ENCODE assay signal across 10 cellular contexts in genomic region chr12:124626841-124627502, GRCh38. TPM values are rescaled to one million over a fixed set of nuclear protein-coding genes. Genes with fewer than 3 reads are reported as not detected.
DNase-seq lines count a peak whose midpoint lies in the region; ATAC-seq and TF ChIP-seq lines count a peak whose summit lies in the region.
"Had no signal": no experiment of that assay in that cellular context is flagged by ENCODE, and none has a peak within 500 bp of the region (broad histone marks: within the 10 kb centered on the region; RNA-seq: fewer than 3 reads in every experiment).

No MANE protein-coding gene starts in this region.

- no peak for TF ChIP-seq POLR2A in Peyer's patch (IDR thresholded peaks at IDR 0.05)

- no peak overlapping the region for H3K4me3 Mint-ChIP-seq in osteocyte (ENCODE audit: unreplicated experiment)

- no peak for ATAC-seq in GM19328 (IDR thresholded peaks at IDR 0.05; ENCODE audit: unreplicated experiment)

- peaks cover 0 to 3% (median 0%) of the 10 kb centered on the region in 4 donors for H3K9me3 ChIP-seq in Peyer's patch

- no peaks in the 10 kb centered on the region for H3K36me3 Mint-ChIP-seq in osteocyte (ENCODE audit: unreplicated experiment)

- H3K36me3 ChIP-seq in Peyer's patch = no peaks in the 10 kb centered on the region

- H3K4me1 ChIP-seq in Peyer's patch = peaks cover 0 to 15% (median 3%) of the 10 kb centered on the region in 4 donors

- peaks cover 4% of the 10 kb centered on the region for H3K9me3 Mint-ChIP-seq in osteocyte (ENCODE audit: unreplicated experiment)

- peak overlapping the region in 3 of 4 donors; percentile 19 to 84 (median 77) for H3K27ac ChIP-seq in Peyer's patch
- H3K27ac ChIP-seq: C4-2B had no signal

- peak; percentile 43 for DNase-seq in AG08396 (ENCODE audit: low spot score)
- no peak for DNase-seq in Peyer's patch
- DNase-seq in fibroblast of gingiva (ENCODE audit: low read depth) = peak; percentile 77
- no peak for DNase-seq in osteocyte (ENCODE audit: extremely low spot score, unreplicated experiment)
- no peak for DNase-seq in HuH-7.5 (ENCODE audit: low spot score)
- no peak for DNase-seq in RKO (ENCODE audit: low spot score)
- no peak for DNase-seq in effector CD4-positive, alpha-beta T cell

- TF ChIP-seq CTCF in Peyer's patch (IDR thresholded peaks at IDR 0.05) = no peak
- TF ChIP-seq CTCF in osteocyte (IDR thresholded peaks at IDR 0.05) = no peak

- no peaks in the 10 kb centered on the region for H3K27me3 Mint-ChIP-seq in osteocyte (ENCODE audit: unreplicated experiment)

- no peak overlapping the region for H3K4me3 ChIP-seq in Peyer's patch

- H3K27me3 ChIP-seq in Peyer's patch = no peaks in the 10 kb centered on the region
- H3K27me3 ChIP-seq: foreskin keratinocyte had no signal

- peak overlapping the region; percentile 74 for H3K27ac Mint-ChIP-seq in osteocyte (ENCODE audit: unreplicated experiment)

- peaks cover 37% of the 10 kb centered on the region for H3K4me1 Mint-ChIP-seq in osteocyte (ENCODE audit: unreplicated experiment)

RNA-seq across cellular contexts. Expression of gene NCOR2, which starts 59.6 kb away (rescaled TPM):
- total RNA-seq in Peyer's patch (100 to 1,000 TPM; 105 to 330 (median 148) TPM), osteocyte (362 and 381 TPM in 2 replicates)

Comparison
In these comparisons a context has a peak if more than half of its experiments do, and no peak if none do; other contexts are left out.
1. DNase-seq: peak in AG08396 (single experiment) and fibroblast of gingiva (single experiment); none in Peyer's patch (0 of 3), osteocyte (single experiment), HuH-7.5 (single experiment), RKO (single experiment) and effector CD4-positive, alpha-beta T cell (single experiment).